Comparison of ENCODE assay signal across 14 cellular contexts in the genomic region with DNA sequence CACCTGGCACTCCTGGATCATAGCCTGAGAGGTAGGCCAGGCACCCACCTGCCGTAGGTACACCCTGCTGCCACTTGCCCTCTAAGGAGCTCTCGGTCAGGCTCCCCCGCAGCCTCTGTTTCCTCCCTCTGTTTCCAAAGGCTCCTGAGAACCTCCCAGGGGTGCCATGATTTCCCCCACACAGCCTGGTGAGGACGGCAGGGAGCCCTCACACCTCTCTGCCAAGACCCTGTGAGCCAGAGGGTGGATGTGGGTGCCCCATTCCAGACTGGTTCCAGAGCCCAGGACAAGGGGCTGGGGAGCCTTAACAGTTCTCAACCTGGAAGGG. TPM values are rescaled to one million over a fixed set of nuclear protein-coding genes. Genes with fewer than 3 reads are reported as not detected.
A peak's percentile ranks its signal among the peaks of the same experiment; 100 is the strongest.
DNase-seq lines count a peak whose midpoint lies in the region; ATAC-seq and TF ChIP-seq lines count a peak whose summit lies in the region.
"Had no signal": no experiment of that assay in that cellular context is flagged by ENCODE, and none has a peak within 500 bp of the region (broad histone marks: within the 10 kb centered on the region; RNA-seq: fewer than 3 reads in every experiment).

No MANE protein-coding gene starts in this region.

- H3K4me1 Mint-ChIP-seq in activated CD4-positive, alpha-beta T cell treated with anti-CD3 and anti-CD28 coated beads, Interleukin-2, amount 10 ng/mL, durations not matched to agents 24 days and 14 days = peaks cover 9% of the 10 kb centered on the region
- peaks cover 17% of the 10 kb centered on the region for H3K4me1 Mint-ChIP-seq in central memory CD8-positive, alpha-beta T cell
- peaks cover 13% of the 10 kb centered on the region for H3K4me1 Mint-ChIP-seq in neural progenitor cell

- no peak overlapping the region for H3K27ac Mint-ChIP-seq in activated CD4-positive, alpha-beta T cell treated with anti-CD3 and anti-CD28 coated beads, Interleukin-2, amount 10 ng/mL, durations not matched to agents 24 days and 14 days
- H3K27ac Mint-ChIP-seq in central memory CD8-positive, alpha-beta T cell (ENCODE audit: low read depth) = peak overlapping the region; percentile 51
- no peak overlapping the region for H3K27ac Mint-ChIP-seq in neural progenitor cell

- H2AFZ ChIP-seq in neural progenitor cell (replicated peaks) = no peak overlapping the region

- no peaks in the 10 kb centered on the region for H3K9me3 Mint-ChIP-seq in activated CD4-positive, alpha-beta T cell treated with anti-CD3 and anti-CD28 coated beads, Interleukin-2, amount 10 ng/mL, durations not matched to agents 24 days and 14 days
- no peaks in the 10 kb centered on the region for H3K9me3 Mint-ChIP-seq in central memory CD8-positive, alpha-beta T cell
- H3K9me3 Mint-ChIP-seq in neural progenitor cell = no peaks in the 10 kb centered on the region

- H3K9ac ChIP-seq in neural progenitor cell = no peak overlapping the region

- H3K27me3 Mint-ChIP-seq in activated CD4-positive, alpha-beta T cell treated with anti-CD3 and anti-CD28 coated beads, Interleukin-2, amount 10 ng/mL, durations not matched to agents 24 days and 14 days = peaks cover 25% of the 10 kb centered on the region
- H3K27me3 Mint-ChIP-seq in central memory CD8-positive, alpha-beta T cell = no peaks in the 10 kb centered on the region
- peaks cover 33% of the 10 kb centered on the region for H3K27me3 Mint-ChIP-seq in neural progenitor cell (ENCODE audit: insufficient read depth, low read depth)

- intact Hi-C loops in activated CD4-positive, alpha-beta T cell treated with anti-CD3 and anti-CD28 coated beads, Interleukin-2, amount 10 ng/mL, durations not matched to agents 24 days and 14 days (cut with micrococcal nuclease) = no loop called here

- H3K27me3 ChIP-seq in DOHH2 (ENCODE audit: control insufficient read depth, low read length) (no peaks in the 10 kb centered on the region), neural progenitor cell (peaks cover 60% of the 10 kb centered on the region)
- no peaks in the 10 kb centered on the region for H3K27me3 ChIP-seq in effector memory CD4-positive, alpha-beta T cell (replicated peaks; ENCODE audit: control insufficient read depth, insufficient read depth, low read length, poor library complexity, severe bottlenecking)

- no peak for ATAC-seq in central memory CD8-positive, alpha-beta T cell (replicated peaks; ENCODE audit: extremely low read depth, poor library complexity, severe bottlenecking)
- ATAC-seq: left lung had no signal

- H4K20me1 ChIP-seq in DOHH2 (ENCODE audit: control insufficient read depth, insufficient read depth, low read depth, low read length) (no peaks in the 10 kb centered on the region), neural progenitor cell (ENCODE audit: low read depth) (peaks cover 22% of the 10 kb centered on the region)

- no peaks in the 10 kb centered on the region for H3K9me3 ChIP-seq in DOHH2 (ENCODE audit: control insufficient read depth, insufficient read depth, low read length)
- no peaks in the 10 kb centered on the region for H3K9me3 ChIP-seq in neural progenitor cell (ENCODE audit: low read depth)
- H3K9me3 ChIP-seq in effector memory CD4-positive, alpha-beta T cell (ENCODE audit: control insufficient read depth, low read length) = no peaks in the 10 kb centered on the region
- H3K9me3 ChIP-seq: esophagus squamous epithelium, left lung had no signal

- H3K79me2 ChIP-seq in DOHH2 (ENCODE audit: control insufficient read depth, low read length) = peaks cover 15% of the 10 kb centered on the region
- no peaks in the 10 kb centered on the region for H3K79me2 ChIP-seq in neural progenitor cell (ENCODE audit: low read depth)

- no peak for DNase-seq in activated CD4-positive, alpha-beta T cell treated with anti-CD3 and anti-CD28 coated beads, Interleukin-2, amount 10 ng/mL, durations not matched to agents 24 days and 14 days
- no peak for DNase-seq in activated CD4-positive, alpha-beta T cell treated with anti-CD3 and anti-CD28 coated beads, Interleukin-2, amount 50 U/mL, for 4 hours
- DNase-seq in central memory CD8-positive, alpha-beta T cell (ENCODE audit: low spot score in 2 of 2) = no peak
- DNase-seq in neural progenitor cell (ENCODE audit: low spot score) = no peak
- no peak for DNase-seq in foreskin melanocyte
- no peak for DNase-seq in NCI-H187 (lab: John Stamatoyannopoulos, UW)
- DNase-seq in effector memory CD4-positive, alpha-beta T cell = no peak
- DNase-seq: ACHN; activated CD8-positive, alpha-beta memory T cell treated with anti-CD3 and anti-CD28 coated beads, Interleukin-2, amount 50 U/mL, for 48 hours; cortex of kidney; esophagus squamous epithelium; NCI-H446 treated with DMSO at 0.1 percent for 48 hours had no signal

- peak overlapping the region; percentile 76 for H3K4me2 ChIP-seq in DOHH2 (ENCODE audit: low read length)
- H3K4me2 ChIP-seq in neural progenitor cell = no peak overlapping the region

- peak overlapping the region; percentile 74 for H3K4me3 ChIP-seq in DOHH2 (ENCODE audit: low read length)
- no peak overlapping the region for H3K4me3 ChIP-seq in neural progenitor cell
- no peak overlapping the region for H3K4me3 ChIP-seq in effector memory CD4-positive, alpha-beta T cell (ENCODE audit: insufficient read depth, low read depth, low read length, poor library complexity, severe bottlenecking)

- peaks cover 73% of the 10 kb centered on the region for H3K4me1 ChIP-seq in DOHH2 (ENCODE audit: control insufficient read depth, low read length)
- peaks cover 4% of the 10 kb centered on the region for H3K4me1 ChIP-seq in neural progenitor cell
- peaks cover 15% of the 10 kb centered on the region for H3K4me1 ChIP-seq in effector memory CD4-positive, alpha-beta T cell (ENCODE audit: control insufficient read depth, insufficient read depth, low read length, poor library complexity, severe bottlenecking)

- TF ChIP-seq CTCF in DOHH2 (IDR thresholded peaks at IDR 0.05; ENCODE audit: low read depth, low read length, poor library complexity, severe bottlenecking) (no peak), neural progenitor cell (IDR thresholded peaks at IDR 0.05) (no peak)

- no peaks in the 10 kb centered on the region for H3K36me3 Mint-ChIP-seq in activated CD4-positive, alpha-beta T cell treated with anti-CD3 and anti-CD28 coated beads, Interleukin-2, amount 10 ng/mL, durations not matched to agents 24 days and 14 days (ENCODE audit: low read depth)
- H3K36me3 Mint-ChIP-seq in central memory CD8-positive, alpha-beta T cell (ENCODE audit: insufficient read depth) = peaks cover 6% of the 10 kb centered on the region
- no peaks in the 10 kb centered on the region for H3K36me3 Mint-ChIP-seq in neural progenitor cell

- no peaks in the 10 kb centered on the region for H3K9me2 ChIP-seq in DOHH2 (replicated peaks; ENCODE audit: control insufficient read depth, low read length)

- peak overlapping the region; percentile 97 for H3K4me3 Mint-ChIP-seq in activated CD4-positive, alpha-beta T cell treated with anti-CD3 and anti-CD28 coated beads, Interleukin-2, amount 10 ng/mL, durations not matched to agents 24 days and 14 days
- peak overlapping the region; percentile 97 for H3K4me3 Mint-ChIP-seq in central memory CD8-positive, alpha-beta T cell
- peak overlapping the region; percentile 84 for H3K4me3 Mint-ChIP-seq in neural progenitor cell

- H3K27ac ChIP-seq in DOHH2 (ENCODE audit: low read depth, low read length) (peak overlapping the region; percentile 18), neural progenitor cell (no peak overlapping the region)
- H3K27ac ChIP-seq in effector memory CD4-positive, alpha-beta T cell (ENCODE audit: insufficient read depth, low read length, poor library complexity, severe bottlenecking) = no peak overlapping the region
- H3K27ac ChIP-seq: left lung had no signal

- H3K36me3 ChIP-seq in DOHH2 (ENCODE audit: control insufficient read depth, low read length) (no peaks in the 10 kb centered on the region), neural progenitor cell (no peaks in the 10 kb centered on the region)
- H3K36me3 ChIP-seq in effector memory CD4-positive, alpha-beta T cell (ENCODE audit: control insufficient read depth, insufficient read depth, low read length) = no peaks in the 10 kb centered on the region
- H3K36me3 ChIP-seq: esophagus squamous epithelium, left lung had no signal

- H3F3A ChIP-seq in DOHH2 (ENCODE audit: control insufficient read depth, insufficient read depth) = 0 out of 2 replicates have a peak, but pooled peaks cover 8% of the 10 kb centered on the region
- H3F3A ChIP-seq in neural progenitor cell (ENCODE audit: low read depth) = no peaks in the 10 kb centered on the region

RNA-seq across cellular contexts. Expression of a gene that starts 1.6 kb away (rescaled TPM):
- 0.28 and 0.63 TPM in 2 replicates for total RNA-seq in activated CD4-positive, alpha-beta T cell treated with anti-CD3 and anti-CD28 coated beads, Interleukin-2, amount 10 ng/mL, durations not matched to agents 24 days and 14 days
- total RNA-seq in neural progenitor cell (ENCODE audit: low replicate concordance) = 0.24 and 1.2 TPM in 2 replicates

RNA-seq across cellular contexts. Expression of a gene that starts 38.9 kb away (rescaled TPM):
- total RNA-seq in activated CD4-positive, alpha-beta T cell treated with anti-CD3 and anti-CD28 coated beads, Interleukin-2, amount 10 ng/mL, durations not matched to agents 24 days and 14 days = 16.0 and 20.9 TPM in 2 replicates
- 0.22 and 0.25 TPM in 2 replicates for total RNA-seq in neural progenitor cell (ENCODE audit: low replicate concordance)

Comparison
In these comparisons a context has a peak if more than half of its experiments do, and no peak if none do; other contexts are left out.
1. RNA of a gene that starts 38.9 kb away (total RNA-seq): 16.0 to 20.9 TPM in activated CD4-positive, alpha-beta T cell treated with anti-CD3 and anti-CD28 coated beads, Interleukin-2, amount 10 ng/mL, durations not matched to agents 24 days and 14 days; 0.22 to 0.25 TPM in neural progenitor cell; every median in the first group is over 10 times any median in the second.
2. Peak in every context shown above with its lines, with median percentiles within 50 percentile points of each other: H3K4me3 Mint-ChIP-seq.